14 cellular contexts compared by ENCODE assay signal in the genomic region with DNA sequence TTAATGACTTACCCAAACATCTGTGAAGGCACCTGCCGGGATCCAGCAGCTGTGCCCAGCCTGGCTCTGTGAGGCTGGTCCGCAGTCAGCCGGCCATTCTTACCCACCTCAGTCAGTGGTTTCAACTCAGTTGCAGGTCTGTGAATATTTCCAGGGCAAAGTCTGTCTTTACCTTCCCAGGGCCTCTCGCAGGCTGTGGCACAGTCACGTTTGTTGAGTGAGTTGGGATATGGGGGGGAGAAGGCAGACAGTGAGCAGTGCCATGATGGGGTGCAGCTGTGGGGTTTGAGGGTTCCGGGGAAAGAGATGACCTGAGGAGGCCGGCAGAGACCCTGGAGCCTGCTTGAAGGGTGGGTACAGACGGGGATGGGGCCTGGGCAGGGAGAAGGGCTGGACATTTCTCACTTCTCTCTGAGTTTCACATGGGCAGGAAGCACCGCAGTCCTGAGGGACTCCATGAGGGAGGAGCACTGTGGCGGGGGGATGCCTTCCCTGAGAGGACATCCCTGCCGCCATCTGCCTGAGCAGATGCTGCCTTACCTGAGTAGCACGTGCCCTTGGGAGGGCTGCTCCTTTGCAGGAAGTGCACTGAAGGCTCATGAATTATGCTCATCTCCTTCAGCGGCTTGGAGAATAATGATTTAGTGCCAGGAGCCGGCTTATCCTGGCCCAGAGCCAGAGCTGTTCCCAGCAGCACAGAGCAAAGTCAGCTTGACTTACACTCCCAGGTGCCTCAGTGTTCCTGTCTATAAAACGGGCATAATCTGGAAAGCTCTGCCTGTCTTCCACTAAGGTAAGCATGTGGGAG. TPM values are rescaled to one million over a fixed set of nuclear protein-coding genes. Genes with fewer than 3 reads are reported as not detected.
A peak's percentile ranks its signal among the peaks of the same experiment; 100 is the strongest.
DNase-seq lines count a peak whose midpoint lies in the region; TF ChIP-seq lines count a peak whose summit lies in the region.
"Had no signal": no experiment of that assay in that cellular context is flagged by ENCODE, and none has a peak within 500 bp of the region (broad histone marks: within the 10 kb centered on the region; RNA-seq: fewer than 3 reads in every experiment).

No MANE protein-coding gene starts in this region.

- intact Hi-C loops in activated T-helper 2 cell treated with anti-CD3 and anti-CD28 coated beads, Interferon-gamma antibody, Interleukin-2, Interleukin-4, amounts not matched to agents 10 μg/mL and 5 μg/mL and 100 μg/mL, durations not matched to agents 14 hours and 24 hours and 36 hours (cut with micrococcal nuclease), result no loop called here
- intact Hi-C loops in stomach (cut with DNase I; ENCODE audit: low total_unique reads) (no loop called here), esophagus squamous epithelium (cut with DNase I) (no loop called here)

- peaks cover 24 to 44% (median 36%) of the 10 kb centered on the region in 3 donors for H3K4me1 Mint-ChIP-seq in IgD-negative memory B cell
- peaks cover 44% of the 10 kb centered on the region for H3K4me1 Mint-ChIP-seq in nephron
- peaks cover 18% of the 10 kb centered on the region for H3K4me1 Mint-ChIP-seq in activated T-helper 2 cell treated with anti-CD3 and anti-CD28 coated beads, Interferon-gamma antibody, Interleukin-2, Interleukin-4, amounts not matched to agents 10 μg/mL and 5 μg/mL and 100 μg/mL, durations not matched to agents 14 hours and 24 hours and 36 hours (ENCODE audit: low read depth)

- H3K36me3 ChIP-seq in stomach (no peaks in the 10 kb centered on the region), esophagus squamous epithelium (peaks cover 0 to 25% (median 0%) of the 10 kb centered on the region in 3 donors)
- H3K36me3 ChIP-seq: heart left ventricle had no signal

- peaks cover 11% of the 10 kb centered on the region for H3K36me3 Mint-ChIP-seq in IgD-negative memory B cell
- H3K36me3 Mint-ChIP-seq in nephron (ENCODE audit: low read depth), result peaks cover 14% of the 10 kb centered on the region
- peaks cover 38% of the 10 kb centered on the region for H3K36me3 Mint-ChIP-seq in activated T-helper 2 cell treated with anti-CD3 and anti-CD28 coated beads, Interferon-gamma antibody, Interleukin-2, Interleukin-4, amounts not matched to agents 10 μg/mL and 5 μg/mL and 100 μg/mL, durations not matched to agents 14 hours and 24 hours and 36 hours (ENCODE audit: low read depth)

- H3K4me1 ChIP-seq in stomach (peaks cover 0 to 19% (median 8%) of the 10 kb centered on the region in 4 donors), esophagus squamous epithelium (peaks cover 9 to 57% (median 17%) of the 10 kb centered on the region in 3 donors)

- H3K27me3 Mint-ChIP-seq in IgD-negative memory B cell (no peaks in the 10 kb centered on the region), nephron (ENCODE audit: low read depth) (no peaks in the 10 kb centered on the region)
- no peaks in the 10 kb centered on the region for H3K27me3 Mint-ChIP-seq in activated T-helper 2 cell treated with anti-CD3 and anti-CD28 coated beads, Interferon-gamma antibody, Interleukin-2, Interleukin-4, amounts not matched to agents 10 μg/mL and 5 μg/mL and 100 μg/mL, durations not matched to agents 14 hours and 24 hours and 36 hours (ENCODE audit: low read depth)
- H3K27me3 Mint-ChIP-seq: activated naive CD8-positive, alpha-beta T cell; CD4-positive, alpha-beta T cell had no signal

- H3K4me3 Mint-ChIP-seq in IgD-negative memory B cell, result peak overlapping the region in 2 of 4 donors; percentile 3 to 74
- H3K4me3 Mint-ChIP-seq in nephron, result no peak overlapping the region
- no peak overlapping the region for H3K4me3 Mint-ChIP-seq in activated T-helper 2 cell treated with anti-CD3 and anti-CD28 coated beads, Interferon-gamma antibody, Interleukin-2, Interleukin-4, amounts not matched to agents 10 μg/mL and 5 μg/mL and 100 μg/mL, durations not matched to agents 14 hours and 24 hours and 36 hours (ENCODE audit: low read depth)
- H3K4me3 Mint-ChIP-seq: activated naive CD8-positive, alpha-beta T cell; CD4-positive, alpha-beta T cell had no signal

- no peak for TF ChIP-seq POLR2A in stomach (IDR thresholded peaks at IDR 0.05)
- TF ChIP-seq POLR2A in esophagus squamous epithelium (IDR thresholded peaks at IDR 0.05), result no peak

- H3K4me3 ChIP-seq in stomach, result no peak overlapping the region
- no peak overlapping the region for H3K4me3 ChIP-seq in esophagus squamous epithelium
- H3K4me3 ChIP-seq: heart left ventricle, psoas muscle had no signal

- H3K27ac ChIP-seq in stomach (no peak overlapping the region), esophagus squamous epithelium (no peak overlapping the region)
- H3K27ac ChIP-seq: heart left ventricle, psoas muscle had no signal

- H3K9me3 ChIP-seq in stomach (no peaks in the 10 kb centered on the region), esophagus squamous epithelium (no peaks in the 10 kb centered on the region)
- H3K9me3 ChIP-seq: psoas muscle had no signal

- H3K9me3 Mint-ChIP-seq in IgD-negative memory B cell (peaks cover 0 to 15% (median 11%) of the 10 kb centered on the region in 3 donors), nephron (peaks cover 11% of the 10 kb centered on the region)
- peaks cover 13% of the 10 kb centered on the region for H3K9me3 Mint-ChIP-seq in activated T-helper 2 cell treated with anti-CD3 and anti-CD28 coated beads, Interferon-gamma antibody, Interleukin-2, Interleukin-4, amounts not matched to agents 10 μg/mL and 5 μg/mL and 100 μg/mL, durations not matched to agents 14 hours and 24 hours and 36 hours

- WGBS in stomach, 5 donors, result 62 to 77% (median 75%) methylated on average over 15 of the region's 15 CpGs
- 78 to 86% methylated on average over 6 to 12 of the region's 15 CpGs for WGBS in esophagus squamous epithelium, 2 donors

- TF ChIP-seq EP300 in stomach (IDR thresholded peaks at IDR 0.05), result no peak

- DNase-seq in COLO668 (lab: John Stamatoyannopoulos, UW; ENCODE audit: unreplicated experiment) (peak; percentile 56), cerebellum (ENCODE audit: low spot score) (peak; percentile 20), stomach (no peak), esophagus squamous epithelium (lab: John Stamatoyannopoulos, UW) (no peak)
- no peak for DNase-seq in activated T-helper 2 cell treated with anti-CD3 and anti-CD28 coated beads, Interferon-gamma antibody, Interleukin-2, Interleukin-4, amounts not matched to agents 10 μg/mL and 5 μg/mL and 100 μg/mL, durations not matched to agents 14 hours and 24 hours and 36 hours (ENCODE audit: low spot score)
- DNase-seq: CD4-positive, alpha-beta T cell; cerebellar nuclear complex; heart left ventricle; MV-4-11; NCI-H446 treated with DMSO at 0.1 percent for 48 hours; psoas muscle had no signal

- peak overlapping the region in 2 of 3 donors; percentile 66 to 91 for H3K27ac Mint-ChIP-seq in IgD-negative memory B cell
- H3K27ac Mint-ChIP-seq in nephron, result peak overlapping the region; percentile 57 to 95 (median 89)
- H3K27ac Mint-ChIP-seq in activated T-helper 2 cell treated with anti-CD3 and anti-CD28 coated beads, Interferon-gamma antibody, Interleukin-2, Interleukin-4, amounts not matched to agents 10 μg/mL and 5 μg/mL and 100 μg/mL, durations not matched to agents 14 hours and 24 hours and 36 hours, result no peak overlapping the region
- H3K27ac Mint-ChIP-seq: activated naive CD8-positive, alpha-beta T cell; CD4-positive, alpha-beta T cell had no signal

- no peaks in the 10 kb centered on the region for H3K27me3 ChIP-seq in stomach
- H3K27me3 ChIP-seq in esophagus squamous epithelium, result no peaks in the 10 kb centered on the region
- H3K27me3 ChIP-seq: heart left ventricle had no signal

- TF ChIP-seq CTCF in nephron (IDR thresholded peaks at IDR 0.05; ENCODE audit: unreplicated experiment in 3 of 3), result no peak
- TF ChIP-seq CTCF in stomach (IDR thresholded peaks at IDR 0.05), result no peak
- no peak for TF ChIP-seq CTCF in esophagus squamous epithelium (IDR thresholded peaks at IDR 0.05)

RNA-seq across cellular contexts. Expression of gene KSR1, which starts 48.1 kb away (rescaled TPM):
- polyA plus RNA-seq in IgD-negative memory B cell (2.1 TPM), stomach (10 to 100 TPM; 11.6 to 21.2 (median 12.1) TPM)
- total RNA-seq in cerebellum (43.8 TPM), stomach (10 to 100 TPM in 3 of 5 donors, 1 to 10 TPM in 2; 2.7 to 32.1 (median 15.1) TPM), esophagus squamous epithelium (10 to 100 TPM; 22.3 to 32.4 (median 31.0) TPM)
- 96.5 and 101 TPM in 2 replicates for total RNA-seq in activated T-helper 2 cell treated with anti-CD3 and anti-CD28 coated beads, Interferon-gamma antibody, Interleukin-2, Interleukin-4, amounts not matched to agents 10 μg/mL and 5 μg/mL and 100 μg/mL, durations not matched to agents 14 hours and 24 hours and 36 hours

Comparison
In these comparisons a context has a peak if more than half of its experiments do, and no peak if none do; other contexts are left out.
1. DNase-seq: peak in COLO668 (single experiment) and cerebellum (single experiment); none in activated T-helper 2 cell treated with anti-CD3 and anti-CD28 coated beads, Interferon-gamma antibody, Interleukin-2, Interleukin-4, amounts not matched to agents 10 μg/mL and 5 μg/mL and 100 μg/mL, durations not matched to agents 14 hours and 24 hours and 36 hours (single experiment), stomach (single experiment) and esophagus squamous epithelium (single experiment).